In genomic region chr6:128531696-128532095, GRCh38 we compare ENCODE assay signal across 14 cellular contexts. TPM values are rescaled to one million over a fixed set of nuclear protein-coding genes. Genes with fewer than 3 reads are reported as not detected.
DNase-seq lines count a peak whose midpoint lies in the region; TF ChIP-seq lines count a peak whose summit lies in the region.
"Had no signal": no experiment of that assay in that cellular context is flagged by ENCODE, and none has a peak within 500 bp of the region (broad histone marks: within the 10 kb centered on the region; RNA-seq: fewer than 3 reads in every experiment).

No MANE protein-coding gene starts in this region.

- H3K4me3 ChIP-seq in HEK293 (ENCODE audit: low read depth, low read length), result no peak overlapping the region
- no peak overlapping the region for H3K4me3 ChIP-seq in OCI-LY3 (ENCODE audit: low read length)
- no peak overlapping the region for H3K4me3 ChIP-seq in neural cell (ENCODE audit: low read length)
- H3K4me3 ChIP-seq: A549, HAP-1 had no signal

- no peaks in the 10 kb centered on the region for H3K79me2 ChIP-seq in OCI-LY3 (ENCODE audit: low read length)
- no peaks in the 10 kb centered on the region for H3K79me2 ChIP-seq in neural cell (replicated peaks; ENCODE audit: insufficient read depth, low read length)

- H3K36me3 ChIP-seq in HEK293 (ENCODE audit: control insufficient read depth in 2 of 2, insufficient read depth in 1 of 2, low read length in 2 of 2) (no peaks in the 10 kb centered on the region), OCI-LY3 (replicated peaks; ENCODE audit: low read depth, low read length) (no peaks in the 10 kb centered on the region), neural cell (ENCODE audit: insufficient read depth, low read length) (no peaks in the 10 kb centered on the region)
- H3K36me3 ChIP-seq: HAP-1 had no signal

- H3K27me3 ChIP-seq in OCI-LY3 (ENCODE audit: low read depth, low read length) (no peaks in the 10 kb centered on the region), neural cell (ENCODE audit: insufficient read depth, low read depth, low read length) (no peaks in the 10 kb centered on the region)

- no peaks in the 10 kb centered on the region for H3F3A ChIP-seq in neural cell (ENCODE audit: insufficient read depth, low read length, poor library complexity, severe bottlenecking)

- no peak for TF ChIP-seq EP300 in neural cell (conservative IDR thresholded peaks at IDR 0.05; ENCODE audit: poor library complexity, severe bottlenecking)

- POLR2A ChIA-PET in HEK293 (lab: Yijun Ruan, JAX), result no interaction called here

- peaks cover under 1% of the 10 kb centered on the region for H3K27me3 Mint-ChIP-seq in activated naive CD4-positive, alpha-beta T cell treated with anti-CD3 and anti-CD28 coated beads, Interleukin-2, amount 10 ng/mL, durations not matched to agents 7 days and 5 days

- H3K9me3 Mint-ChIP-seq in activated naive CD4-positive, alpha-beta T cell treated with anti-CD3 and anti-CD28 coated beads, Interleukin-2, amount 10 ng/mL, durations not matched to agents 7 days and 5 days, result no peaks in the 10 kb centered on the region
- H3K9me3 Mint-ChIP-seq: CD4-positive, alpha-beta T cell had no signal

- no peak overlapping the region for H3K4me3 Mint-ChIP-seq in activated naive CD4-positive, alpha-beta T cell treated with anti-CD3 and anti-CD28 coated beads, Interleukin-2, amount 10 ng/mL, durations not matched to agents 7 days and 5 days
- H3K4me3 Mint-ChIP-seq: CD4-positive, alpha-beta T cell had no signal

- H3K4me2 ChIP-seq in OCI-LY3 (ENCODE audit: low read length) (peak overlapping the region; percentile 26; the same call in 1 of the 2 replicates), neural cell (ENCODE audit: low read length) (no peak overlapping the region)
- H3K4me2 ChIP-seq: A549 had no signal

- H3K9me2 ChIP-seq in neural cell (ENCODE audit: insufficient read depth, low read length), result no peaks in the 10 kb centered on the region

- H4K20me1 ChIP-seq in OCI-LY3 (ENCODE audit: insufficient read depth, low read length), result no peaks in the 10 kb centered on the region
- H4K20me1 ChIP-seq in neural cell (ENCODE audit: insufficient read depth), result no peaks in the 10 kb centered on the region

- no peaks in the 10 kb centered on the region for H3K4me1 Mint-ChIP-seq in activated naive CD4-positive, alpha-beta T cell treated with anti-CD3 and anti-CD28 coated beads, Interleukin-2, amount 10 ng/mL, durations not matched to agents 7 days and 5 days

- DNase-seq in NCI-H1417 (lab: John Stamatoyannopoulos, UW) (peak in 2 of 3 experiments; percentile 41 to 84), NCI-H1417 treated with DMSO at 0.1 percent for 48 hours (lab: John Stamatoyannopoulos, UW) (no peak), GM03348 (ENCODE audit: low spot score) (no peak)
- no peak for DNase-seq in activated naive CD4-positive, alpha-beta T cell treated with anti-CD3 and anti-CD28 coated beads, Interleukin-2, amount 10 ng/mL, durations not matched to agents 7 days and 5 days
- DNase-seq: AML-193; Caco-2; CD4-positive, alpha-beta T cell had no signal

- no peaks in the 10 kb centered on the region for H3K36me3 Mint-ChIP-seq in activated naive CD4-positive, alpha-beta T cell treated with anti-CD3 and anti-CD28 coated beads, Interleukin-2, amount 10 ng/mL, durations not matched to agents 7 days and 5 days

- H3K9ac ChIP-seq in OCI-LY3 (ENCODE audit: low read length), result no peak overlapping the region
- H3K9ac ChIP-seq in neural cell (ENCODE audit: low read length), result no peak overlapping the region

- H2AFZ ChIP-seq in OCI-LY3 (ENCODE audit: low read depth, low read length) (no peak overlapping the region), neural cell (ENCODE audit: low read depth, low read length) (no peak overlapping the region)

- no peak for TF ChIP-seq CTCF in HEK293 (tag by site-specific recombination; IDR thresholded peaks at IDR 0.05)
- TF ChIP-seq CTCF in OCI-LY3 (IDR thresholded peaks at IDR 0.05; ENCODE audit: low read depth, low read length), result no peak
- no peak for TF ChIP-seq CTCF in neural cell (IDR thresholded peaks at IDR 0.05; ENCODE audit: poor library complexity, severe bottlenecking)

- TF ChIP-seq RAD21 in neural cell (conservative IDR thresholded peaks at IDR 0.05), result no peak

- H3K27ac Mint-ChIP-seq in activated naive CD4-positive, alpha-beta T cell treated with anti-CD3 and anti-CD28 coated beads, Interleukin-2, amount 10 ng/mL, durations not matched to agents 7 days and 5 days, result no peak overlapping the region
- H3K27ac Mint-ChIP-seq: CD4-positive, alpha-beta T cell had no signal

- H3K9me3 ChIP-seq in HEK293 (ENCODE audit: control insufficient read depth, insufficient read depth, low read depth, low read length), result no peaks in the 10 kb centered on the region
- no peaks in the 10 kb centered on the region for H3K9me3 ChIP-seq in OCI-LY3 (ENCODE audit: insufficient read depth, low read length)
- no peaks in the 10 kb centered on the region for H3K9me3 ChIP-seq in neural cell (ENCODE audit: low read length)
- H3K9me3 ChIP-seq: A549, Caco-2, HAP-1 had no signal

- H3K4me1 ChIP-seq in HEK293 (ENCODE audit: control insufficient read depth, insufficient read depth, low read length) (no peaks in the 10 kb centered on the region), OCI-LY3 (ENCODE audit: low read length) (peaks cover 16% of the 10 kb centered on the region)

- H3K27ac ChIP-seq in HEK293 (ENCODE audit: extremely low read depth, low read depth, low read length), result no peak overlapping the region
- no peak overlapping the region for H3K27ac ChIP-seq in OCI-LY3 (ENCODE audit: low read length)
- H3K27ac ChIP-seq in neural cell (ENCODE audit: low read length), result peak overlapping the region; percentile 9
- H3K27ac ChIP-seq: 22Rv1, A549, C4-2B had no signal

- CTCF ChIA-PET in HEK293 (lab: Yijun Ruan, JAX), result interaction anchor here (0.6 kb wide), 1 partner anchor 22 kb away, joined by 4 read pairs; no protein-coding TSS in a partner anchor
- CTCF ChIA-PET in activated naive CD4-positive, alpha-beta T cell treated with anti-CD3 and anti-CD28 coated beads, Interleukin-2, amount 10 ng/mL, durations not matched to agents 7 days and 5 days (lab: Charles Lee), result no interaction called here

TF ChIP-seq in HEK293, 187 proteins besides CTCF, POLR2A, EP300 and RAD21 (continues in another document):
- 0 out of 2 replicates have a peak, but pooled peaks have one; percentile 28 for TF ChIP-seq ZNF26 (tag by site-specific recombination; IDR thresholded peaks at IDR 0.05)
- no peak for TF ChIP-seq ZNF529 (tag by site-specific recombination; IDR thresholded peaks at IDR 0.05; ENCODE audit: insufficient replicate concordance)
- no peak for TF ChIP-seq ZNF404 (tag by site-specific recombination; IDR thresholded peaks at IDR 0.05)
- TF ChIP-seq ZNF155 (tag by site-specific recombination; IDR thresholded peaks at IDR 0.05), result no peak
- no peak for TF ChIP-seq ZNF623 (tag by site-specific recombination; IDR thresholded peaks at IDR 0.05)

TF ChIP-seq in neural cell, 6 proteins besides CTCF, POLR2A, EP300 and RAD21:
- TF ChIP-seq REST (IDR thresholded peaks at IDR 0.05; ENCODE audit: borderline replicate concordance) (no peak), SMC3 (conservative IDR thresholded peaks at IDR 0.05; ENCODE audit: poor library complexity) (no peak), EZH2 (IDR thresholded peaks at IDR 0.05; ENCODE audit: borderline replicate concordance, insufficient read depth, low read length, poor library complexity, severe bottlenecking) (no peak), MXI1 (conservative IDR thresholded peaks at IDR 0.05; ENCODE audit: poor library complexity, severe bottlenecking) (no peak), TAF1 (IDR thresholded peaks at IDR 0.05; ENCODE audit: low read depth) (no peak), POLR2AphosphoS5 (IDR thresholded peaks at IDR 0.05) (no peak)

RNA-seq across cellular contexts. Expression of gene PTPRK, which starts 11.3 kb away (rescaled TPM):
- 10.4 and 14.9 TPM in 2 replicates for polyA plus RNA-seq in neural cell
- polyA minus RNA-seq in neural cell, result 47.0 and 49.2 TPM in 2 replicates

Comparison
In these comparisons a context has a peak if more than half of its experiments do, and no peak if none do; other contexts are left out.
1. DNase-seq: peak in NCI-H1417 (2 of 3); none in NCI-H1417 treated with DMSO at 0.1 percent for 48 hours (single experiment), GM03348 (single experiment) and activated naive CD4-positive, alpha-beta T cell treated with anti-CD3 and anti-CD28 coated beads, Interleukin-2, amount 10 ng/mL, durations not matched to agents 7 days and 5 days (single experiment).